Comparison of ENCODE assay signal across 8 cellular contexts in genomic region chr6:106997392-106998257, GRCh38. TPM values are rescaled to one million over a fixed set of nuclear protein-coding genes. Genes with fewer than 3 reads are reported as not detected.
A peak's percentile ranks its signal among the peaks of the same experiment; 100 is the strongest.
DNase-seq lines count a peak whose midpoint lies in the region; ATAC-seq lines count a peak whose summit lies in the region.

No MANE protein-coding gene starts in this region.

- no peak for ATAC-seq in GM18873 (IDR thresholded peaks at IDR 0.05; ENCODE audit: low FRiP score, unreplicated experiment)

- DNase-seq in NCI-H526 (lab: John Stamatoyannopoulos, UW) = peak; percentile 29 to 78
- no peak for DNase-seq in NCI-H526 treated with DMSO at 0.1 percent for 48 hours (lab: John Stamatoyannopoulos, UW)
- DNase-seq in Jurkat, Clone E6-1 (ENCODE audit: low read depth, low spot score) = peak; percentile 73
- DNase-seq in RPMI7951 (ENCODE audit: low read depth) = peak; percentile 51
- peak; percentile 80 for DNase-seq in activated effector memory CD4-positive, alpha-beta T cell treated with anti-CD3 and anti-CD28 coated beads, Interleukin-2, amount 50 U/mL, for 16 hours
- DNase-seq in iPS DF 4.7 (ENCODE audit: extremely low read depth, low spot score) = peak; percentile 72
- peak; percentile 25 to 61 (median 50) for DNase-seq in stimulated activated CD4-positive, alpha-beta T cell treated with anti-CD3 and anti-CD28 coated beads, Interleukin-12 subunit alpha, Interleukin-12 subunit beta, amount 100 ng/mL, for 48 hours (ENCODE audit: low read depth in 2 of 3, low spot score in 1 of 3)

- no peak overlapping the region for H3K4me3 ChIP-seq in Jurkat, Clone E6-1 (ENCODE audit: low read length)

RNA-seq across cellular contexts. Expression of gene CD24, which starts 23.1 kb away (rescaled TPM):
- polyA plus RNA-seq in Jurkat, Clone E6-1 (2012; ENCODE audit: insufficient read depth, insufficient read length) = 6.9 TPM
- total RNA-seq in RPMI7951 (2014; rRNA removed; shearing (Covaris generic)) = 0.72 and 1.9 TPM in 2 replicates

RNA-seq across cellular contexts. Expression of gene MTRES1, which starts 30.4 kb away (rescaled TPM):
- 28.7 TPM for polyA plus RNA-seq in Jurkat, Clone E6-1 (2012; ENCODE audit: insufficient read depth, insufficient read length)
- 25.7 and 32.8 TPM in 2 replicates for total RNA-seq in RPMI7951 (2014; rRNA removed; shearing (Covaris generic))
